ENCODE assay signal across 2 cellular contexts in the genomic region with DNA sequence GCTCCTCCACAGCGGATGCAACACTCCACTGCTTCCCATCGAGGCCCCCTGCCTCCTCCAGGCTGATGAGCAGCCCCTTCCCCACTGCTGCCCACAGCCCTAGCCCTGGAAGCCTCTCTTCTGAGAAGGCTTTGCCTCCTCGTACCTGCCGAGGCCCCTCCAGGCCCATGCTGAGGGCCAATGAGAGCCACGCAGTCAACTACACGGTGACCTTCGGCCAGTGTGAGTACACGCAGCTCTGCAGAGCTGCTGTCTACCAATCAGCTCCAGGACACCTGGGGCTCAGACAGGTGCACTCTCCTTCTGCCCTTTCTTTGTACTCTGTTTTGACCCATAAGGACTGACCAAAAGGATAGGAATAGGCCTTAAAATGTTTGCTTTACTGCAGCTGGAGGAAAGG. TPM values are rescaled to one million over a fixed set of nuclear protein-coding genes. Genes with fewer than 3 reads are reported as not detected.
"Had no signal": no experiment of that assay in that cellular context is flagged by ENCODE, and none has a peak within 500 bp of the region (broad histone marks: within the 10 kb centered on the region; RNA-seq: fewer than 3 reads in every experiment).

No MANE protein-coding gene starts in this region.

RNA-seq across cellular contexts. Expression of gene AFF3, which starts 43.5 kb away (rescaled TPM):
- total RNA-seq: HT-29 had no signal
- polyA plus RNA-seq: K562 had no signal
